Comparison of ENCODE assay signal across 8 cellular contexts in the genomic region with DNA sequence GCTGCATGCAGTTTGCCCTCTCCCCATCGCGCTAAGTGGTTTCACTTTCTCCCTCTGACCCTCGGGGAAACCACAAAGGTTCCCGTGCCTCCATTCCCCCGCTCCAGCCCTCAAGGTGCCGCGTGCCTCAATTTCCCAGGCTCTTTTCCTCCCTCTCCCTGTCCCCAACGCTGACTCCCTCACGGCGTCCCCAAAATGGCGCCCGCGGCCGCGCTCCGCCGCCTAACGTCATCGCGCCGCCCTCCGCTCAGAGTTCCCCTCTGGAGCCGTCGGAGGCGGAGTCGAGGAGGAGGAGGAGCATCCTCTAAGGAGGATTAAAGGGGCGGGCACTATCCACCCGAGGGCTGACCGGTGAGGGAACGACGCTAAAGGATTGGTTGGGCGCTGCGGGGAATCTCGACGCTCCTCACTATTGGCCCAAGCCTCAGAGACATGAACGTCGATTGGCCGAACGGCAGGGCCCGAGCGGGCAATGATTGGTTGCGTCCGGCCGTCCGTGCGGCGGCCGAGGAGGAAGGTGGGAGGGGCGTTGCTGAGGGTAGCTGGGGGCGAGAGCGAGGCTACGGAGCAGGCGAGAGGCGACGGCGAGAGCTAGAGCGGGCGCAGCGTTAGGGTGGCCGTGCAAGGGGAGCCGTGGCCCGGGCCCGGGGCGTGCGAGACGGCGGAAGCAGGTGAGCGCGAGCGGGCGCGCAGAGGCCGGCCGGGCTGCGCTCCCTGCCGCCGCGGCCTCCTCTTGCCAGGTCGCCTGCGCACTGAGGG. TPM values are rescaled to one million over a fixed set of nuclear protein-coding genes. Genes with fewer than 3 reads are reported as not detected.
A peak's percentile ranks its signal among the peaks of the same experiment; 100 is the strongest.
DNase-seq lines count a peak whose midpoint lies in the region; ATAC-seq and TF ChIP-seq lines count a peak whose summit lies in the region.

ZNF574 (plus strand) TSS at position 551 of the 759 bp plus-strand sequence. CDS start 2,441 bp downstream, outside the sequence.

- H3K4me3 ChIP-seq in GM06990 (replicated peaks; ENCODE audit: low read depth, low read length) (peak within 1 kb of the TSS; percentile 96), suprapubic skin (peak within 1 kb of the TSS; percentile 89)

- peak; percentile 99 for DNase-seq in GM06990 (ENCODE audit: extremely low read depth, insufficient read length)
- DNase-seq in NCI-H1092 (lab: John Stamatoyannopoulos, UW): peak; percentile 99
- DNase-seq in germinal center (ENCODE audit: low spot score): peak; percentile 98
- DNase-seq in non-pigmented ciliary epithelial cell (ENCODE audit: low read depth): peak; percentile 96
- peak; percentile 99 for DNase-seq in suprapubic skin (ENCODE audit: low spot score in 2 of 2)

- no peaks in the 10 kb centered on the region for H3K27me3 Mint-ChIP-seq in activated naive CD4-positive, alpha-beta T cell treated with anti-CD3 and anti-CD28 coated beads, Interleukin-2, amount 50 U/mL, for 24 hours

- ATAC-seq in HG02588 (IDR thresholded peaks at IDR 0.05; ENCODE audit: unreplicated experiment) (peak; percentile 91), SK-N-SH treated with all-trans-retinoic acid at 6 μM for 48 hours (peak; percentile 99)

- no peak for TF ChIP-seq EP300 in suprapubic skin (IDR thresholded peaks at IDR 0.05)

- peak within 1 kb of the TSS; percentile 92 for H3K27ac ChIP-seq in suprapubic skin

- peak within 1 kb of the TSS; percentile 100 for H3K27ac Mint-ChIP-seq in activated naive CD4-positive, alpha-beta T cell treated with anti-CD3 and anti-CD28 coated beads, Interleukin-2, amount 50 U/mL, for 24 hours

- peak; percentile 90 to 96 for TF ChIP-seq POLR2A in suprapubic skin (IDR thresholded peaks at IDR 0.05)

- peaks cover 23% of the 10 kb centered on the region for H3K36me3 ChIP-seq in GM06990 (ENCODE audit: control insufficient read depth, insufficient read depth, low read length)
- peaks cover 26% of the 10 kb centered on the region for H3K36me3 ChIP-seq in suprapubic skin

- H3K9me3 Mint-ChIP-seq in activated naive CD4-positive, alpha-beta T cell treated with anti-CD3 and anti-CD28 coated beads, Interleukin-2, amount 50 U/mL, for 24 hours: no peaks in the 10 kb centered on the region

- peaks cover 2% of the 10 kb centered on the region for H3K36me3 Mint-ChIP-seq in activated naive CD4-positive, alpha-beta T cell treated with anti-CD3 and anti-CD28 coated beads, Interleukin-2, amount 50 U/mL, for 24 hours

- no peaks in the 10 kb centered on the region for H3K27me3 ChIP-seq in GM06990 (replicated peaks; ENCODE audit: control insufficient read depth, insufficient read depth, low read length)
- peaks cover 2% of the 10 kb centered on the region for H3K27me3 ChIP-seq in suprapubic skin

- no peak for TF ChIP-seq CTCF in GM06990 (IDR thresholded peaks at IDR 0.05; ENCODE audit: insufficient read depth, low read length, poor library complexity, severe bottlenecking)
- TF ChIP-seq CTCF in suprapubic skin (IDR thresholded peaks at IDR 0.05): no peak

- no peaks in the 10 kb centered on the region for H3K9me3 ChIP-seq in suprapubic skin

- peaks cover 34% of the 10 kb centered on the region for H3K4me1 Mint-ChIP-seq in activated naive CD4-positive, alpha-beta T cell treated with anti-CD3 and anti-CD28 coated beads, Interleukin-2, amount 50 U/mL, for 24 hours

- H3K4me3 Mint-ChIP-seq in activated naive CD4-positive, alpha-beta T cell treated with anti-CD3 and anti-CD28 coated beads, Interleukin-2, amount 50 U/mL, for 24 hours: peak within 1 kb of the TSS; percentile 96

- peaks cover 29% of the 10 kb centered on the region for H3K4me1 ChIP-seq in suprapubic skin

- under 1% methylated on average over 60 of the region's 80 CpGs for WGBS in suprapubic skin

TF ChIP-seq in SK-N-SH treated with all-trans-retinoic acid at 6 μM for 48 hours, 23 proteins besides CTCF, POLR2A, EP300 and RAD21:
- TF ChIP-seq PATZ1 (CRISPR knock-in tag; IDR thresholded peaks at IDR 0.05; ENCODE audit: borderline replicate concordance) (0 out of 2 replicates have a peak, but pooled peaks have one; percentile 12), CSDC2 (CRISPR knock-in tag; IDR thresholded peaks at IDR 0.05) (no peak), GLIS3 (CRISPR knock-in tag; IDR thresholded peaks at IDR 0.05) (0 out of 2 replicates have a peak, but pooled peaks have one; percentile 10), TSHZ2 (CRISPR knock-in tag; IDR thresholded peaks at IDR 0.05) (peak; percentile 31; the same call in 1 of the 2 replicates)
TF ChIP-seq in SK-N-SH treated with all-trans-retinoic acid at 6 μM for 48 hours: peak in this region for 3.

RNA-seq across cellular contexts. Expression of gene ZNF574, which starts in this region (rescaled TPM):
- 10 to 100 TPM; 31.1 to 42.9 (median 33.5) TPM for total RNA-seq in suprapubic skin

Comparison
In these comparisons a context has a peak if more than half of its experiments do, and no peak if none do; other contexts are left out.
1. Peak in every context shown above with its lines: DNase-seq, ATAC-seq, H3K4me3 ChIP-seq and H3K27ac ChIP-seq.